Comparison of ENCODE assay signal across 22 cellular contexts in the genomic region with DNA sequence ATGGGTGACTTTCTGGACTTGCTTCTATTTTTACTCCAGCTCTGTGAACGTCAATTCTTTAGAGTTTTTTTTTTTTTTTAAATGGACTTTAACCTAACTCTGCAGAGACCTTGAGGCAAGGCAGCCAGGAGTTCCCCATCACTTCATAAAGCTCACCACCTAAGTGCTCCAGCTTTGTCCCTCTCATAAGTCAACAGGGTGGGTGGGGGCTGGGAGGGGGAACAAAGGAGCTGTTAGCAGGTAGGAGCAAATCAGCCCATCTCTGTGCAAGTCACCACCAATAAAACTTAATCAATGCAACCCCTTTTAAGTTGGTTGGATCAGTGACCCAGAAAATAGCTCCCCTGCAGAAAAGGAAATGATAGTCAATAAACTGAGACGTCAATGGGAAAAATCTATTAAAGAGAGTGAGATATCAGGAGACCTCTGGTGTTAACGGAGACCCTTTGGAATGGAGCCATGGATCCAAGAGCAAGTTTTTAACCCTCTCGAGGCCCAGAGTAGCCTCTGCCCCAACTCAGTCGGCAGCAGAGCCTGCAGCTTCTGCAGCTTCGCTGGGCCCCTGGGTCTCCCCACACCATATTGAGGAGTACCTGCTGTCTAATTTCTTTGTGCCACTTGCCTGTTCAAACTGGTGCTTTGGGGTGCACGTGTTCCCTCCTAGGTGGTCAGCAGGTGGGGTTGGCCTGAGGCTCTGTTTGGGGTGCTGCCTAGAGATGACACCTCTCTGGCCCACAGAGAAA. TPM values are rescaled to one million over a fixed set of nuclear protein-coding genes. Genes with fewer than 3 reads are reported as not detected.
"Had no signal": no experiment of that assay in that cellular context is flagged by ENCODE, and none has a peak within 500 bp of the region (broad histone marks: within the 10 kb centered on the region; RNA-seq: fewer than 3 reads in every experiment).

No MANE protein-coding gene starts in this region.

- H3K27ac ChIP-seq: adrenal gland, ascending aorta, foreskin keratinocyte, left ventricle myocardium inferior, spleen had no signal

- H3K4me1 ChIP-seq: adrenal gland had no signal

- H3K27me3 ChIP-seq: adrenal gland, ascending aorta, foreskin keratinocyte had no signal

- FAIRE-seq: kidney had no signal

- H3K36me3 ChIP-seq: adrenal gland, ascending aorta, left ventricle myocardium inferior, spleen had no signal

- ATAC-seq: activated T-cell treated with anti-CD3 and anti-CD28 coated beads, Interleukin-2, amount 50 U/mL, for 4 hours; foreskin keratinocyte; stimulated activated naive CD8-positive, alpha-beta T cell treated with anti-CD3 and anti-CD28 coated beads, Interleukin-15, Interleukin-2, amounts not matched to agents 100 U/mL and 50 U/mL, for 24 hours had no signal

- DNase-seq: activated CD4-positive, alpha-beta T cell treated with anti-CD3 and anti-CD28 coated beads for 4 hours; activated CD4-positive, alpha-beta T cell treated with anti-CD3 and anti-CD28 coated beads, Interleukin-2, amount 50 U/mL, for 48 hours; activated CD4-positive, CD25-positive, alpha-beta regulatory T cell; activated CD8-positive, alpha-beta memory T cell treated with anti-CD3 and anti-CD28 coated beads, Interleukin-2, amount 50 U/mL, for 48 hours; activated naive CD4-positive, alpha-beta T cell; activated T-cell treated with anti-CD3 and anti-CD28 coated beads, Interleukin-2, amount 50 U/mL, for 4 hours; adrenal gland; central memory CD4-positive, alpha-beta T cell; dermis blood vessel endothelial cell; effector memory CD4-positive, alpha-beta T cell; foreskin keratinocyte; kidney; left ventricle myocardium inferior; midbrain; occipital lobe; posterior cingulate gyrus; retina; spleen; stimulated activated CD4-positive, alpha-beta T cell treated with anti-CD3 and anti-CD28 coated beads, Interleukin-4, amount 100 ng/mL, for 4 hours; stimulated activated naive CD8-positive, alpha-beta T cell treated with anti-CD3 and anti-CD28 coated beads, Interleukin-15, Interleukin-2, amounts not matched to agents 100 U/mL and 50 U/mL, for 24 hours; T1000 had no signal

- H3K9me3 ChIP-seq: adrenal gland, ascending aorta, left ventricle myocardium inferior, spleen had no signal

- H3K4me3 ChIP-seq: adrenal gland, ascending aorta, left ventricle myocardium inferior, spleen had no signal

RNA-seq across cellular contexts. Expression of a gene that starts 27.6 kb away (rescaled TPM):
- total RNA-seq: ascending aorta had no signal
